In genomic region chr15:44219073-44219472, GRCh38 we compare ENCODE assay signal across 21 cellular contexts. TPM values are rescaled to one million over a fixed set of nuclear protein-coding genes. Genes with fewer than 3 reads are reported as not detected.
DNase-seq lines count a peak whose midpoint lies in the region; ATAC-seq, FAIRE-seq and TF ChIP-seq lines count a peak whose summit lies in the region.
"Had no signal": no experiment of that assay in that cellular context is flagged by ENCODE, and none has a peak within 500 bp of the region (broad histone marks: within the 10 kb centered on the region; RNA-seq: fewer than 3 reads in every experiment).

No MANE protein-coding gene starts in this region.

- H3K4me2 ChIP-seq in HCT116 (ENCODE audit: low read length) (peak overlapping the region; percentile 66), H1 (ENCODE audit: insufficient read depth in 1 of 2, low read depth in 2 of 2, low read length in 2 of 2) (no peak overlapping the region)

- no peak for TF ChIP-seq POLR2A in HCT116 (IDR thresholded peaks at IDR 0.05; ENCODE audit: borderline replicate concordance, extremely low read depth, insufficient read depth, insufficient read length)
- TF ChIP-seq POLR2A in H1 (IDR thresholded peaks at IDR 0.05; ENCODE audit: control extremely low read depth in 1 of 2, low read depth in 2 of 2, low read length in 2 of 2), result no peak
- TF ChIP-seq POLR2A in uterus (IDR thresholded peaks at IDR 0.05), result no peak

- H3K27me3 ChIP-seq in HCT116 (ENCODE audit: insufficient read depth, low read length) (no peaks in the 10 kb centered on the region), H1 (replicated peaks in 1 of 4; ENCODE audit: control insufficient read depth in 3 of 4, extremely low read depth in 1 of 4, insufficient read depth in 3 of 4, low read length in 3 of 4) (no peaks in the 10 kb centered on the region), uterus (no peaks in the 10 kb centered on the region)
- H3K27me3 ChIP-seq: colonic mucosa, testis had no signal

- H3K27ac ChIP-seq in HCT116 (ENCODE audit: low read depth, low read length) (no peak overlapping the region), H1 (ENCODE audit: low read depth, low read length) (no peak overlapping the region), uterus (no peak overlapping the region)
- H3K27ac ChIP-seq: colonic mucosa, esophagus muscularis mucosa, lower lobe of right lung, neutrophil, SK-N-MC, testis had no signal

- 0 out of 2 replicates have a peak overlapping the region, but pooled peaks have one; percentile 27 for H2BK12ac ChIP-seq in H1 (ENCODE audit: low read depth, low read length)

- H3K27ac Mint-ChIP-seq in activated CD8-positive, alpha-beta T cell treated with anti-CD3 and anti-CD28 coated beads, Interleukin-2, amount 10 ng/mL, durations not matched to agents 7 days and 5 days, result no peak overlapping the region
- H3K27ac Mint-ChIP-seq: activated naive CD8-positive, alpha-beta T cell treated with anti-CD3 and anti-CD28 coated beads, Interleukin-2, amount 10 ng/mL, durations not matched to agents 7 days and 5 days; CD4-positive, CD25-positive, alpha-beta regulatory T cell; stimulated activated effector memory CD8-positive, alpha-beta T cell treated with anti-CD3 and anti-CD28 coated beads, Interleukin-12 subunit alpha, Interleukin-12 subunit beta, amount 100 ng/mL, for 72 hours had no signal

- no peak overlapping the region for H3K4me3 Mint-ChIP-seq in activated CD8-positive, alpha-beta T cell treated with anti-CD3 and anti-CD28 coated beads, Interleukin-2, amount 10 ng/mL, durations not matched to agents 7 days and 5 days
- H3K4me3 Mint-ChIP-seq: activated naive CD8-positive, alpha-beta T cell treated with anti-CD3 and anti-CD28 coated beads, Interleukin-2, amount 10 ng/mL, durations not matched to agents 7 days and 5 days; CD4-positive, CD25-positive, alpha-beta regulatory T cell; stimulated activated effector memory CD8-positive, alpha-beta T cell treated with anti-CD3 and anti-CD28 coated beads, Interleukin-12 subunit alpha, Interleukin-12 subunit beta, amount 100 ng/mL, for 72 hours had no signal

- H3K56ac ChIP-seq in H1 (replicated peaks; ENCODE audit: insufficient read length, low read depth, low read length), result no peak overlapping the region

- H2BK120ac ChIP-seq in H1 (replicated peaks; ENCODE audit: low read depth, low read length), result no peak overlapping the region

- H3K23ac ChIP-seq in H1 (ENCODE audit: insufficient read length), result no peak overlapping the region

- H4K20me1 ChIP-seq in HCT116 (ENCODE audit: insufficient read depth), result no peaks in the 10 kb centered on the region
- no peaks in the 10 kb centered on the region for H4K20me1 ChIP-seq in H1 (replicated peaks in 1 of 2; ENCODE audit: control insufficient read depth in 1 of 2, insufficient read depth in 2 of 2, low read length in 2 of 2)

- no peak overlapping the region for H3K4ac ChIP-seq in H1 (replicated peaks; ENCODE audit: insufficient read length, low read depth, low read length)

- peak overlapping the region; percentile 27; the same call in 1 of the 2 replicates for H3K9ac ChIP-seq in HCT116 (ENCODE audit: low read length)
- no peak overlapping the region for H3K9ac ChIP-seq in H1 (replicated peaks in 1 of 4; ENCODE audit: extremely low read depth in 1 of 4, low read depth in 3 of 4, low read length in 3 of 4)

- 78% methylated on average over 3 of the region's 3 CpGs; no CpG with 5 or more reads in 1 of the 2 experiments for WGBS in H1 (ENCODE audit: extremely low coverage in 1 of 2, insufficient coverage in 1 of 2, insufficient read length in 1 of 2, insufficient replicate concordance in 2 of 2, low coverage in 1 of 2, low lambda C conversion rate in 2 of 2, missing lambda C conversion rate in 1 of 2), 2 experiments

- no peaks in the 10 kb centered on the region for H3K9me3 Mint-ChIP-seq in activated CD8-positive, alpha-beta T cell treated with anti-CD3 and anti-CD28 coated beads, Interleukin-2, amount 10 ng/mL, durations not matched to agents 7 days and 5 days (ENCODE audit: insufficient read depth)
- H3K9me3 Mint-ChIP-seq: activated naive CD8-positive, alpha-beta T cell treated with anti-CD3 and anti-CD28 coated beads, Interleukin-2, amount 10 ng/mL, durations not matched to agents 7 days and 5 days; stimulated activated effector memory CD8-positive, alpha-beta T cell treated with anti-CD3 and anti-CD28 coated beads, Interleukin-12 subunit alpha, Interleukin-12 subunit beta, amount 100 ng/mL, for 72 hours had no signal

- CTCF ChIA-PET in HCT116 (lab: Charles Lee), result interaction anchor here (1.0 to 1.9 kb wide), 3 partner anchors 11 to 282 kb away, joined by 3 to 5 read pairs (median 4); no protein-coding TSS in a partner anchor
- CTCF ChIA-PET in H1 (lab: Charles Lee; ENCODE audit: partially characterized antibody), result interaction anchor here (0.6 to 4.5 kb wide), 15 partner anchors 9 to 337 kb away, joined by 3 to 23 read pairs (median 4); no protein-coding TSS in a partner anchor
- CTCF ChIA-PET in activated CD8-positive, alpha-beta T cell treated with anti-CD3 and anti-CD28 coated beads, Interleukin-2, amount 10 ng/mL, durations not matched to agents 7 days and 5 days (lab: Charles Lee), result interaction anchor here (0.9 to 1.9 kb wide), 6 partner anchors 10 to 316 kb away, joined by 3 to 6 read pairs (median 3); no protein-coding TSS in a partner anchor

- H4K5ac ChIP-seq in H1 (ENCODE audit: insufficient read length, low read depth, low read length), result no peak overlapping the region

- peaks cover 23% of the 10 kb centered on the region for H3K27me3 Mint-ChIP-seq in activated CD8-positive, alpha-beta T cell treated with anti-CD3 and anti-CD28 coated beads, Interleukin-2, amount 10 ng/mL, durations not matched to agents 7 days and 5 days (ENCODE audit: low read depth)

- no peak overlapping the region; the same call in 1 of the 2 replicates for H2BK5ac ChIP-seq in H1 (ENCODE audit: low read depth, low read length)

- no peaks in the 10 kb centered on the region for H3K36me3 ChIP-seq in HCT116 (ENCODE audit: control insufficient read depth in 1 of 2, insufficient read depth in 2 of 2, low read length in 2 of 2)
- H3K36me3 ChIP-seq in H1 (ENCODE audit: control insufficient read depth in 2 of 4, insufficient read depth in 4 of 4, low read length in 3 of 4), result no peaks in the 10 kb centered on the region
- no peaks in the 10 kb centered on the region for H3K36me3 ChIP-seq in uterus
- H3K36me3 ChIP-seq: colonic mucosa, esophagus muscularis mucosa, lower lobe of right lung, neutrophil had no signal

- H2BK20ac ChIP-seq in H1 (ENCODE audit: low read length), result no peak overlapping the region

- no peak overlapping the region for H4K91ac ChIP-seq in H1 (replicated peaks; ENCODE audit: insufficient read length, low read length)

- no peaks in the 10 kb centered on the region for H3K36me3 Mint-ChIP-seq in activated CD8-positive, alpha-beta T cell treated with anti-CD3 and anti-CD28 coated beads, Interleukin-2, amount 10 ng/mL, durations not matched to agents 7 days and 5 days (ENCODE audit: low read depth)
- H3K36me3 Mint-ChIP-seq: activated naive CD8-positive, alpha-beta T cell treated with anti-CD3 and anti-CD28 coated beads, Interleukin-2, amount 10 ng/mL, durations not matched to agents 7 days and 5 days; CD4-positive, CD25-positive, alpha-beta regulatory T cell; stimulated activated effector memory CD8-positive, alpha-beta T cell treated with anti-CD3 and anti-CD28 coated beads, Interleukin-12 subunit alpha, Interleukin-12 subunit beta, amount 100 ng/mL, for 72 hours had no signal

- no peak overlapping the region for H2AK5ac ChIP-seq in H1 (ENCODE audit: low read depth, low read length)

- no peaks in the 10 kb centered on the region for H3K23me2 ChIP-seq in H1 (ENCODE audit: low read depth, low read length)

- no peaks in the 10 kb centered on the region for H3K9me2 ChIP-seq in HCT116 (ENCODE audit: insufficient read depth)

- H3K4me3 ChIP-seq in HCT116 (replicated peaks in 1 of 2; ENCODE audit: low read depth in 1 of 2, low read length in 2 of 2), result no peak overlapping the region
- H3K4me3 ChIP-seq in H1 (ENCODE audit: extremely low read depth in 1 of 4, insufficient read depth in 2 of 4, low read depth in 3 of 4, low read length in 4 of 4), result no peak overlapping the region
- H3K4me3 ChIP-seq in uterus, result no peak overlapping the region
- H3K4me3 ChIP-seq: colonic mucosa, esophagus muscularis mucosa, lower lobe of right lung, testis had no signal

- POLR2A ChIA-PET in HCT116 (lab: Charles Lee) (no interaction called here), H1 (lab: Charles Lee; ENCODE audit: partially characterized antibody) (no interaction called here)
- POLR2A ChIA-PET in activated CD8-positive, alpha-beta T cell treated with anti-CD3 and anti-CD28 coated beads, Interleukin-2, amount 10 ng/mL, durations not matched to agents 7 days and 5 days (lab: Charles Lee), result no interaction called here

- no peaks in the 10 kb centered on the region for H3K4me1 Mint-ChIP-seq in activated CD8-positive, alpha-beta T cell treated with anti-CD3 and anti-CD28 coated beads, Interleukin-2, amount 10 ng/mL, durations not matched to agents 7 days and 5 days (ENCODE audit: low read depth)

- H2AFZ ChIP-seq in HCT116 (ENCODE audit: low read depth, low read length, poor library complexity, severe bottlenecking), result peak overlapping the region; percentile 100
- peak overlapping the region; percentile 95; the same call in 1 of the 2 replicates for H2AFZ ChIP-seq in H1 (ENCODE audit: low read length)

- ATAC-seq in HCT116, result peak; percentile 3; the same call in 1 of the 2 replicates
- ATAC-seq in GM19463 (IDR thresholded peaks at IDR 0.05; ENCODE audit: unreplicated experiment), result no peak
- ATAC-seq in activated CD8-positive, alpha-beta T cell treated with anti-CD3 and anti-CD28 coated beads, Interleukin-2, amount 10 ng/mL, durations not matched to agents 7 days and 5 days, result no peak

- TF ChIP-seq RAD21 in HCT116 (IDR thresholded peaks at IDR 0.05; ENCODE audit: low read depth), result peak; percentile 18; the same call in 1 of the 2 replicates
- no peak for TF ChIP-seq RAD21 in H1 (IDR thresholded peaks at IDR 0.05 in 1 of 2, conservative IDR thresholded peaks at IDR 0.05 in 1 of 2; ENCODE audit: low read depth in 2 of 2, low read length in 2 of 2)

- no peak for FAIRE-seq in H1 (lab: Jason Lieb, UNC)
- FAIRE-seq: frontal cortex had no signal

- H2BK15ac ChIP-seq in H1 (ENCODE audit: low read length), result no peak overlapping the region

- H3K79me2 ChIP-seq in HCT116 (ENCODE audit: insufficient read depth, low read length), result no peaks in the 10 kb centered on the region
- no peaks in the 10 kb centered on the region for H3K79me2 ChIP-seq in H1 (ENCODE audit: control insufficient read depth in 1 of 2, insufficient read depth in 2 of 2, low read length in 2 of 2)

- intact Hi-C loops in HCT116 (cut with micrococcal nuclease) (loop anchor here (1.0 to 5.0 kb wide), 4 partner anchors 62 to 315 kb away; no protein-coding TSS in a partner anchor), posterior cingulate gyrus (cut with DNase I) (loop anchor here (1.0 to 2.0 kb wide), 3 partner anchors 282 to 347 kb away; no protein-coding TSS in a partner anchor), uterus (cut with DNase I; ENCODE audit: low total_unique reads) (no loop called here)

- no peaks in the 10 kb centered on the region for H3K79me1 ChIP-seq in H1 (ENCODE audit: low read depth, low read length)

- RAD21 ChIA-PET in HCT116 (lab: Charles Lee; ENCODE audit: low non-redundant PET in 1 of 2, low total read pairs in 2 of 2, uncharacterized antibody in 2 of 2, unreplicated experiment in 2 of 2), result no interaction called here

- TF ChIP-seq CTCF in HCT116 (IDR thresholded peaks at IDR 0.05 in 2 of 3, conservative IDR thresholded peaks at IDR 0.05 in 1 of 3; ENCODE audit: borderline replicate concordance in 1 of 3, insufficient read depth in 1 of 3, low read depth in 2 of 3, low read length in 2 of 3), result no peak
- TF ChIP-seq CTCF in H1 (IDR thresholded peaks at IDR 0.05; ENCODE audit: control extremely low read depth in 1 of 3, insufficient read depth in 1 of 3, low read depth in 1 of 3, low read length in 3 of 3), result no peak
- TF ChIP-seq CTCF in uterus (IDR thresholded peaks at IDR 0.05), result no peak

- H3K18ac ChIP-seq in H1 (ENCODE audit: extremely low read depth, low read length), result no peak overlapping the region

- H3K9me3 ChIP-seq in HCT116 (ENCODE audit: control insufficient read depth in 1 of 2, insufficient read depth in 1 of 2, low read depth in 1 of 2, low read length in 2 of 2) (no peaks in the 10 kb centered on the region), H1 (ENCODE audit: insufficient read depth in 2 of 2, low read depth in 1 of 2, low read length in 1 of 2) (no peaks in the 10 kb centered on the region), uterus (no peaks in the 10 kb centered on the region)
- H3K9me3 ChIP-seq: colonic mucosa, esophagus muscularis mucosa, lower lobe of right lung, neutrophil, testis had no signal

- no peak overlapping the region for H4K8ac ChIP-seq in H1 (ENCODE audit: extremely low read depth, insufficient read depth, low read length)

- DNase-seq in Ammon's horn (ENCODE audit: low spot score) (peak; percentile 48), HCT116 (ENCODE audit: low read depth, low spot score) (no peak), NCI-H748 (lab: John Stamatoyannopoulos, UW; ENCODE audit: unreplicated experiment) (peak; percentile 16), H1 (ENCODE audit: low read depth in 1 of 2, low spot score in 2 of 2) (no peak), posterior cingulate gyrus (no peak), uterus (no peak)
- no peak for DNase-seq in activated CD8-positive, alpha-beta T cell treated with anti-CD3 and anti-CD28 coated beads, Interleukin-2, amount 10 ng/mL, durations not matched to agents 7 days and 5 days
- DNase-seq: activated CD4-positive, CD25-positive, alpha-beta regulatory T cell; activated naive CD8-positive, alpha-beta T cell treated with anti-CD3 and anti-CD28 coated beads, Interleukin-2, amount 10 ng/mL, durations not matched to agents 7 days and 5 days; lower lobe of right lung; NK-92 treated with Interleukin-12 subunit alpha and Interleukin-12 subunit beta, amount 100 ng/mL, for 24 hours; T-helper 9 cell had no signal

- no peak for TF ChIP-seq EP300 in H1 (IDR thresholded peaks at IDR 0.05; ENCODE audit: borderline replicate concordance in 1 of 2, low read depth in 2 of 2, low read length in 2 of 2)

- no peak overlapping the region for H3K14ac ChIP-seq in H1 (ENCODE audit: insufficient read length)

- H3K4me1 ChIP-seq in HCT116 (ENCODE audit: control insufficient read depth in 1 of 2, insufficient read depth in 2 of 2, low read length in 2 of 2), result peaks cover 18 to 54% of the 10 kb centered on the region in 2 experiments
- H3K4me1 ChIP-seq in H1 (replicated peaks in 1 of 4; ENCODE audit: control insufficient read depth in 3 of 4, insufficient read depth in 4 of 4, low read length in 3 of 4), result peaks cover 0 to 5% (median 2%) of the 10 kb centered on the region in 4 experiments; a peak in 2 of 7 replicates
- H3K4me1 ChIP-seq in uterus, result no peaks in the 10 kb centered on the region
- H3K4me1 ChIP-seq: colonic mucosa, esophagus muscularis mucosa, lower lobe of right lung, testis had no signal

- no TSS peak for BruUV-seq in HCT116 (replicated peaks; lab: Mats Ljungman, UMichigan)

RNA-seq across cellular contexts. Expression of gene FRMD5, which starts 24.0 kb away (rescaled TPM):
- total RNA-seq in HCT116 (2021; ENCODE audit: unreplicated experiment) (27.2 TPM), uterus (1 to 10 TPM in 1 of 4 donors, under 1 TPM in 1, not detected in 2; 0.37 to 1.0 TPM)
- 18.2 and 20.6 TPM in 2 replicates for polyA plus RNA-seq in HCT116 (2012)
- total RNA-seq in H1 (2021; fragmentation: NEBNext Ultra II Directional; extraction: Animal tissue kit (Norgen Biotek cat#: 25700)), result 10.2 and 12.6 TPM in 2 replicates
- polyA plus RNA-seq in H1 (2011; rRNA removed), result 10.1 and 12.6 TPM in 2 replicates
- polyA plus RNA-seq in H1 (2011; cell fraction: cytosol; rRNA removed), result 8.2 TPM
- polyA plus RNA-seq in H1 (2011; cell fraction: nucleus; rRNA removed), result 16.8 TPM
- polyA plus RNA-seq in H1 (2012, experiment 1 of 2), result 6.9 to 9.0 TPM (median 7.9 TPM) in 4 replicates
- polyA plus RNA-seq in H1 (2012, experiment 2 of 2), result 2.5 TPM
- 5.0 TPM for polyA plus RNA-seq in H1 (2013, experiment 1 of 2)
- polyA plus RNA-seq in H1 (2013, experiment 2 of 2), result 5.5 TPM
- 10.9 and 17.9 TPM in 2 replicates for polyA minus RNA-seq in H1 (2011; rRNA and poly(A)+ RNA removed)
- polyA minus RNA-seq in H1 (2011; cell fraction: cytosol; rRNA and poly(A)+ RNA removed), result 7.7 TPM
- polyA minus RNA-seq in H1 (2011; cell fraction: nucleus; rRNA and poly(A)+ RNA removed), result 11.9 TPM
- not detected for total RNA-seq in activated CD8-positive, alpha-beta T cell treated with anti-CD3 and anti-CD28 coated beads, Interleukin-2, amount 10 ng/mL, durations not matched to agents 7 days and 5 days
- total RNA-seq: CD4-positive, CD25-positive, alpha-beta regulatory T cell had no signal

Comparison
In these comparisons a context has a peak if more than half of its experiments do, and no peak if none do; other contexts are left out.
1. DNase-seq: peak in Ammon's horn (single experiment) and NCI-H748 (single experiment); none in HCT116 (single experiment), H1 (0 of 2), posterior cingulate gyrus (0 of 10), activated CD8-positive, alpha-beta T cell treated with anti-CD3 and anti-CD28 coated beads, Interleukin-2, amount 10 ng/mL, durations not matched to agents 7 days and 5 days (single experiment) and uterus (0 of 2).